In the genomic region with DNA sequence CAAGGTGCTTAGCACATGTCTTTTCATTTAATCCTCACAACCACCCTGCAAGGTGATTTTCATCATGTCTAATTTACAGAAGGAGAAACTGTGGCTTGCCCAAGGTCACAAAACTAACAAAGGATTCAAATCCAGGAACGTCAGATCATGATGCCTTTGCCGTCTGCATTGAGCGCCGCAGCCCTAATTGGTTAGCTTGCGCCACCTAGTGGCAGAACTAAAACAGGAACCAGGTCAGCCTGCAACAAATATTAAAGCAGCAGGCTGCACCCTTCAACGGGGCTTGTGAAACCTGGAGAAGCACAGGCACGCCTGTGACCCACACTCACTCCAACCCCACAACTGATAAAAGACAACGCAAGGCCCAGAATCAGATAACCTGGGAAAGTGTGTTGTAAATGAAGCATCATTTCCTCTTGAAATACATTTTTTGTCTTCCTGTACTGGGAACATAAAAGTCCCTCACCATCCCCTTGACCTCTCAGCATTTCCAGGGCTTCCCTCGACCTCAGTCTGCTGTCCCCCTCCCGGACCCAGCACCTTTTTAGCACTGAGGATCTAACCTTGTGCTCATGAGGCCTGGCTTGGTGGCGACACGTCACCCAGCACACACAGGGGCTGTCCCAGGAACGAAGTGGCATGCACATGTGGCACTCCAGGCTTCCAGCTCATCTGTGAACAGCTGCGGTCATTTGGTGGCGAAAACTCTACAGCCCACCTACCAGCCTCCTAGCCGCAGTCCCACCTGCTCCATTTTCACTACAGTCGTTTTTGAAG, we compare ENCODE assay signal across 8 cellular contexts. TPM values are rescaled to one million over a fixed set of nuclear protein-coding genes. Genes with fewer than 3 reads are reported as not detected.
A peak's percentile ranks its signal among the peaks of the same experiment; 100 is the strongest.
DNase-seq lines count a peak whose midpoint lies in the region; ATAC-seq and TF ChIP-seq lines count a peak whose summit lies in the region.

No MANE protein-coding gene starts in this region.

- peaks cover 0 to 6% (median 5%) of the 10 kb centered on the region in 4 donors for H3K4me1 ChIP-seq in Peyer's patch
- peaks cover 6% of the 10 kb centered on the region in 2 experiments for H3K4me1 ChIP-seq in neutrophil (ENCODE audit: control insufficient read depth in 1 of 2, insufficient read depth in 1 of 2, low read depth in 1 of 2, low read length in 1 of 2)

- H3K4me3 ChIP-seq in Peyer's patch (no peak overlapping the region), fibroblast of pulmonary artery (replicated peaks; ENCODE audit: low read depth, low read length) (no peak overlapping the region), neutrophil (ENCODE audit: low read depth in 1 of 2, low read length in 1 of 2) (no peak overlapping the region)

- TF ChIP-seq CTCF in Peyer's patch (IDR thresholded peaks at IDR 0.05) (peak; percentile 78 to 98 (median 88)), fibroblast of pulmonary artery (IDR thresholded peaks at IDR 0.05; ENCODE audit: low read length, missing control alignments) (peak; percentile 91), neutrophil (IDR thresholded peaks at IDR 0.05) (peak; percentile 80)

- DNase-seq in Daoy (ENCODE audit: low read depth) (peak; percentile 73), KG1 (lab: John Stamatoyannopoulos, UW) (peak; percentile 93), Peyer's patch (peak; percentile 72 to 93 (median 79)), fibroblast of pulmonary artery (ENCODE audit: low read depth) (peak; percentile 91), stromal cell of bone marrow (ENCODE audit: low read depth) (peak; percentile 72)
- peak; percentile 83 to 84 for DNase-seq in activated T-cell treated with anti-CD3 and anti-CD28 coated beads, Interleukin-2, amount 50 U/mL, for 48 hours

- no peak for TF ChIP-seq POLR2A in Peyer's patch (IDR thresholded peaks at IDR 0.05)

- no peaks in the 10 kb centered on the region for H3K36me3 ChIP-seq in Peyer's patch
- H3K36me3 ChIP-seq in neutrophil, result no peaks in the 10 kb centered on the region

- H3K27me3 ChIP-seq in Peyer's patch, result no peaks in the 10 kb centered on the region
- no peaks in the 10 kb centered on the region for H3K27me3 ChIP-seq in neutrophil

- no peak overlapping the region for H3K27ac ChIP-seq in Peyer's patch
- H3K27ac ChIP-seq in neutrophil, result no peak overlapping the region

- H3K9me3 ChIP-seq in Peyer's patch, result no peaks in the 10 kb centered on the region
- no peaks in the 10 kb centered on the region for H3K9me3 ChIP-seq in neutrophil

- ATAC-seq in GM21723 (IDR thresholded peaks at IDR 0.05; ENCODE audit: unreplicated experiment), result peak; percentile 89

RNA-seq across cellular contexts. Expression of a gene that starts 17.3 kb away (rescaled TPM):
- 12.5 and 15.1 TPM in 2 replicates for total RNA-seq in Daoy (2014; rRNA removed; shearing (Covaris generic))
- 10 to 100 TPM; 17.8 to 33.8 (median 24.3) TPM for total RNA-seq in Peyer's patch

RNA-seq across cellular contexts. Expression of a gene that starts 17.5 kb away (rescaled TPM):
- total RNA-seq in Daoy (2014; rRNA removed; shearing (Covaris generic)), result 15.1 and 21.4 TPM in 2 replicates
- total RNA-seq in Peyer's patch, result 10 to 100 TPM; 44.5 to 45.8 (median 45.2) TPM
